Comparison of ENCODE assay signal across 14 cellular contexts in genomic region chr2:134927195-134927594, GRCh38. TPM values are rescaled to one million over a fixed set of nuclear protein-coding genes. Genes with fewer than 3 reads are reported as not detected.
DNase-seq lines count a peak whose midpoint lies in the region; ATAC-seq and TF ChIP-seq lines count a peak whose summit lies in the region.
"Had no signal": no experiment of that assay in that cellular context is flagged by ENCODE, and none has a peak within 500 bp of the region (broad histone marks: within the 10 kb centered on the region; RNA-seq: fewer than 3 reads in every experiment).

No MANE protein-coding gene starts in this region.

- H3K4me3 ChIP-seq in RWPE2 (ENCODE audit: severe bottlenecking) (no peak overlapping the region), skeletal muscle satellite cell (ENCODE audit: low read length) (no peak overlapping the region)
- H3K4me3 ChIP-seq: thyroid gland had no signal

- no peak overlapping the region for H3K4me3 Mint-ChIP-seq in activated CD4-positive, alpha-beta T cell treated with anti-CD3 and anti-CD28 coated beads for 36 hours
- H3K4me3 Mint-ChIP-seq: T-helper 2 cell treated with Interferon-gamma antibody and Interleukin-4, amounts not matched to agents 5 μg/mL and 100 μg/mL, for 36 hours had no signal

- H3K4me1 ChIP-seq in RWPE2 (ENCODE audit: insufficient read depth, poor library complexity, severe bottlenecking) (peaks cover 18% of the 10 kb centered on the region), skeletal muscle satellite cell (ENCODE audit: control insufficient read depth, insufficient read depth, low read length) (peaks cover 18% of the 10 kb centered on the region)

- DNase-seq in activated CD4-positive, alpha-beta T cell treated with anti-CD3 and anti-CD28 coated beads for 36 hours = no peak
- no peak for DNase-seq in activated CD4-positive, alpha-beta T cell treated with anti-CD3 and anti-CD28 coated beads for 1 hour
- DNase-seq in RWPE2 (ENCODE audit: low spot score) (no peak), fibroblast of gingiva (ENCODE audit: low read depth) (peak; percentile 30), DMS53 treated with DMSO at 0.1 percent for 48 hours (lab: John Stamatoyannopoulos, UW; ENCODE audit: unreplicated experiment) (no peak), activated gamma-delta T cell (lab: John Stamatoyannopoulos, UW) (no peak), NCI-H526 treated with DMSO at 0.1 percent for 48 hours (lab: John Stamatoyannopoulos, UW) (no peak)
- DNase-seq: 8988T, DMS79 treated with DMSO at 0.1 percent for 48 hours, NCI-H2107, thyroid gland had no signal

- H3K4me2 ChIP-seq in skeletal muscle satellite cell (ENCODE audit: low read length) = peak overlapping the region; percentile 32

- peaks cover 44% of the 10 kb centered on the region for H3K36me3 Mint-ChIP-seq in activated CD4-positive, alpha-beta T cell treated with anti-CD3 and anti-CD28 coated beads for 36 hours (ENCODE audit: low read depth)

- H3K27me3 Mint-ChIP-seq in activated CD4-positive, alpha-beta T cell treated with anti-CD3 and anti-CD28 coated beads for 36 hours = no peaks in the 10 kb centered on the region

- peak overlapping the region; percentile 14 for H3K27ac Mint-ChIP-seq in activated CD4-positive, alpha-beta T cell treated with anti-CD3 and anti-CD28 coated beads for 36 hours
- H3K27ac Mint-ChIP-seq: T-helper 2 cell treated with Interferon-gamma antibody and Interleukin-4, amounts not matched to agents 5 μg/mL and 100 μg/mL, for 36 hours had no signal

- TF ChIP-seq CTCF in RWPE2 (IDR thresholded peaks at IDR 0.05; ENCODE audit: poor library complexity, severe bottlenecking) = no peak

- intact Hi-C loops in activated CD4-positive, alpha-beta T cell treated with anti-CD3 and anti-CD28 coated beads for 36 hours (cut with DNase I, micrococcal nuclease) = no loop called here

- no peaks in the 10 kb centered on the region for H3K9me3 ChIP-seq in RWPE2 (ENCODE audit: severe bottlenecking)
- H3K9me3 ChIP-seq in skeletal muscle satellite cell (replicated peaks; ENCODE audit: low read length) = no peaks in the 10 kb centered on the region
- H3K9me3 ChIP-seq: thyroid gland had no signal

- POLR2A ChIA-PET in activated CD4-positive, alpha-beta T cell treated with anti-CD3 and anti-CD28 coated beads for 36 hours (lab: Charles Lee) = interaction anchor here (0.7 to 0.9 kb wide), 2 partner anchors 604 to 923 kb away, joined by 4 to 6 read pairs; partner anchors contain the start of gene ZRANB3

- H3K36me3 ChIP-seq in RWPE2 (ENCODE audit: low read depth) = peaks cover 31% of the 10 kb centered on the region
- peaks cover 8% of the 10 kb centered on the region for H3K36me3 ChIP-seq in skeletal muscle satellite cell (ENCODE audit: insufficient read depth, low read length)
- H3K36me3 ChIP-seq: thyroid gland had no signal

- CTCF ChIA-PET in activated CD4-positive, alpha-beta T cell treated with anti-CD3 and anti-CD28 coated beads for 36 hours (lab: Charles Lee) = interaction anchor here (1.6 to 2.7 kb wide), 2 partner anchors 14 to 24 kb away, joined by 5 to 7 read pairs; no protein-coding TSS in a partner anchor

- H3K4me1 Mint-ChIP-seq in activated CD4-positive, alpha-beta T cell treated with anti-CD3 and anti-CD28 coated beads for 36 hours = peaks cover 72% of the 10 kb centered on the region

- peak; percentile 63 for ATAC-seq in activated CD4-positive, alpha-beta T cell treated with anti-CD3 and anti-CD28 coated beads for 36 hours
- peak; percentile 85 for ATAC-seq in RWPE2 (ENCODE audit: low read depth)

- H3K27ac ChIP-seq in RWPE2 (ENCODE audit: poor library complexity, severe bottlenecking) = peak overlapping the region; percentile 25
- H3K27ac ChIP-seq: thyroid gland had no signal

- H3K27me3 ChIP-seq in RWPE2 (ENCODE audit: insufficient read depth, poor library complexity, severe bottlenecking) (no peaks in the 10 kb centered on the region), skeletal muscle satellite cell (ENCODE audit: control insufficient read depth, insufficient read depth, low read length) (no peaks in the 10 kb centered on the region)
- H3K27me3 ChIP-seq: thyroid gland had no signal

- H3K9ac ChIP-seq in skeletal muscle satellite cell (ENCODE audit: low read depth, low read length) = no peak overlapping the region

- H3K9me3 Mint-ChIP-seq in activated CD4-positive, alpha-beta T cell treated with anti-CD3 and anti-CD28 coated beads for 36 hours (ENCODE audit: low read depth) = no peaks in the 10 kb centered on the region
- H3K9me3 Mint-ChIP-seq: activated naive CD4-positive, alpha-beta T cell treated with anti-CD3 and anti-CD28 coated beads, Interleukin-2, amount 50 U/mL, for 72 hours; T-helper 2 cell treated with Interferon-gamma antibody and Interleukin-4, amounts not matched to agents 5 μg/mL and 100 μg/mL, for 36 hours had no signal

RNA-seq across cellular contexts. Expression of gene CCNT2, which starts 8.6 kb away (rescaled TPM):
- 10 to 100 TPM; 29.3 to 36.6 TPM for total RNA-seq in activated CD4-positive, alpha-beta T cell treated with anti-CD3 and anti-CD28 coated beads for 36 hours
- 19.2 and 22.6 TPM in 2 replicates for total RNA-seq in skeletal muscle satellite cell (2012; rRNA removed)
